Comparison of ENCODE assay signal across 19 cellular contexts in the genomic region with DNA sequence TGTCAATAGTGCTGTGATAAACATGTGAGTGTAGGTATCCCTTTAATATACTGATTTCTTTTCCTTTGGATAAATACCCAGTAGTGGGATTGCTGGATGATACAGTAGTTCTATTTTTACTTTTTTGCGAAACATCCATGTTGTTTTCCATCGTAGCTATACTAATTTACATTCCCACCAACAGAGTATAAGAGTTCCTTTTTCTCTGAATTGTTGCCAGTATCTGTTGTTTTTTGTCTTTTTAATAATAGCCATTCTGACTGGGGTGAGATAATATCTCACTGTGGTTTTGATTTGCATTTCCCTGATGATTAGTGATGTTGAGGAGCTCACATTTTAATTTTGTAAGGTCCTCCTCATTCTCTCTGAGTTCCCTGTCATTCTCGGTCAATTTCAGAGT.
"Had no signal": no experiment of that assay in that cellular context is flagged by ENCODE, and none has a peak within 500 bp of the region (broad histone marks: within the 10 kb centered on the region; RNA-seq: fewer than 3 reads in every experiment).

No MANE protein-coding gene starts in this region.

- H3K9me3 ChIP-seq: adrenal gland, body of pancreas, esophagus muscularis mucosa, stomach, thoracic aorta had no signal

- H3K4me3 Mint-ChIP-seq: activated naive CD4-positive, alpha-beta T cell treated with anti-CD3 and anti-CD28 coated beads, Interleukin-2, amount 10 ng/mL, durations not matched to agents 7 days and 5 days; naive thymus-derived CD4-positive, alpha-beta T cell had no signal

- H3K27ac ChIP-seq: adrenal gland, body of pancreas, foreskin keratinocyte, parathyroid adenoma, SK-N-MC had no signal

- H3K9me3 Mint-ChIP-seq: activated naive CD4-positive, alpha-beta T cell treated with anti-CD3 and anti-CD28 coated beads, Interleukin-2, amount 10 ng/mL, durations not matched to agents 7 days and 5 days; activated T-helper 2 cell treated with anti-CD3 and anti-CD28 coated beads, Interferon-gamma antibody, Interleukin-2, Interleukin-4, amounts not matched to agents 10 μg/mL and 5 μg/mL and 100 μg/mL, durations not matched to agents 14 hours and 24 hours and 36 hours had no signal

- H3K4me3 ChIP-seq: adrenal gland, body of pancreas, coronary artery, esophagus muscularis mucosa, SK-N-MC, skin epidermis, stomach, thoracic aorta had no signal

- H3K9ac ChIP-seq: parathyroid adenoma had no signal

- H3K79me2 ChIP-seq: parathyroid adenoma had no signal

- H3K27ac Mint-ChIP-seq: activated naive CD4-positive, alpha-beta T cell treated with anti-CD3 and anti-CD28 coated beads, Interleukin-2, amount 10 ng/mL, durations not matched to agents 7 days and 5 days; activated T-helper 2 cell treated with anti-CD3 and anti-CD28 coated beads, Interferon-gamma antibody, Interleukin-2, Interleukin-4, amounts not matched to agents 10 μg/mL and 5 μg/mL and 100 μg/mL, durations not matched to agents 14 hours and 24 hours and 36 hours; naive thymus-derived CD4-positive, alpha-beta T cell had no signal

- DNase-seq: activated CD4-positive, alpha-beta T cell treated with anti-CD3 and anti-CD28 coated beads, Interleukin-2, amount 50 U/mL, for 4 hours; activated CD4-positive, CD25-positive, alpha-beta regulatory T cell treated with anti-CD3 and anti-CD28 coated beads, Interleukin-2, amount 50 U/mL, for 72 hours; activated naive CD4-positive, alpha-beta T cell treated with anti-CD3 and anti-CD28 coated beads, Interleukin-2, amount 10 ng/mL, durations not matched to agents 7 days and 5 days; adrenal gland; body of pancreas; central memory CD4-positive, alpha-beta T cell; head of caudate nucleus; naive thymus-derived CD4-positive, alpha-beta T cell; retina; stomach; T-helper 1 cell had no signal

- H3K36me3 ChIP-seq: adrenal gland, esophagus muscularis mucosa, stomach, thoracic aorta had no signal

- ATAC-seq: body of pancreas; naive thymus-derived CD4-positive, alpha-beta T cell had no signal

- H2AFZ ChIP-seq: parathyroid adenoma had no signal

- H3K4me1 ChIP-seq: adrenal gland, body of pancreas, foreskin keratinocyte, parathyroid adenoma had no signal

- H3K27me3 ChIP-seq: adrenal gland, body of pancreas, esophagus muscularis mucosa, foreskin keratinocyte, stomach had no signal

- H3K36me3 Mint-ChIP-seq: activated naive CD4-positive, alpha-beta T cell treated with anti-CD3 and anti-CD28 coated beads, Interleukin-2, amount 10 ng/mL, durations not matched to agents 7 days and 5 days; naive thymus-derived CD4-positive, alpha-beta T cell had no signal

- H3K4me1 Mint-ChIP-seq: activated naive CD4-positive, alpha-beta T cell treated with anti-CD3 and anti-CD28 coated beads, Interleukin-2, amount 10 ng/mL, durations not matched to agents 7 days and 5 days had no signal
